ENCODE assay signal across 1 cellular context in genomic region chr7:149690688-149691446, GRCh38.
A peak's percentile ranks its signal among the peaks of the same experiment; 100 is the strongest.
TF ChIP-seq lines count a peak whose summit lies in the region.

No MANE protein-coding gene starts in this region.

TF ChIP-seq in K562, 482 proteins besides CTCF, POLR2A, EP300 and RAD21 (continued from another document and continues in another):
- TF ChIP-seq ATF6 (CRISPR knock-in tag; IDR thresholded peaks at IDR 0.05) (0 out of 2 replicates have a peak, but pooled peaks have one; percentile 75), BRD9 (IDR thresholded peaks at IDR 0.05; ENCODE audit: low read depth, partially characterized antibody) (peak; percentile 98), TRIM25 (IDR thresholded peaks at IDR 0.05; ENCODE audit: borderline replicate concordance) (no peak), SAFB (IDR thresholded peaks at IDR 0.05; ENCODE audit: borderline replicate concordance, low read depth, low read length) (no peak), HIVEP1 (CRISPR knock-in tag; IDR thresholded peaks at IDR 0.05) (peak; percentile 76; the same call in 1 of the 2 replicates), FOXJ3 (CRISPR knock-in tag; IDR thresholded peaks at IDR 0.05) (no peak), FOXM1 (IDR thresholded peaks at IDR 0.05; ENCODE audit: low read depth) (no peak; the same call in 1 of the 2 replicates), FOXM1 (CRISPR knock-in tag; IDR thresholded peaks at IDR 0.05; ENCODE audit: low read depth) (no peak), ZBTB17 (CRISPR knock-in tag; IDR thresholded peaks at IDR 0.05) (no peak), HMBOX1 (IDR thresholded peaks at IDR 0.05) (peak; percentile 87), NR3C1 (CRISPR knock-in tag; IDR thresholded peaks at IDR 0.05) (no peak), SRF (CRISPR knock-in tag; IDR thresholded peaks at IDR 0.05) (no peak; a peak in 2 of 4 replicates), SRSF3 (IDR thresholded peaks at IDR 0.05; ENCODE audit: insufficient read depth, low read length) (no peak), NRF1 (conservative IDR thresholded peaks at IDR 0.05 in 1 of 2, IDR thresholded peaks at IDR 0.05 in 1 of 2) (peak in 1 of 2 experiments; percentile 48; a peak in 3 of 4 replicates), TRIM28 (IDR thresholded peaks at IDR 0.05) (peak; percentile 92), BCL6 (CRISPR knock-in tag; IDR thresholded peaks at IDR 0.05) (no peak), PATZ1 (CRISPR knock-in tag; IDR thresholded peaks at IDR 0.05; ENCODE audit: borderline replicate concordance) (0 out of 2 replicates have a peak, but pooled peaks have one; percentile 32), ZEB2 (IDR thresholded peaks at IDR 0.05) (peak; percentile 100), SRSF9 (IDR thresholded peaks at IDR 0.05; ENCODE audit: borderline replicate concordance, low read depth, low read length) (no peak), NBN (IDR thresholded peaks at IDR 0.05; ENCODE audit: low read depth) (peak; percentile 99), MLLT1 (IDR thresholded peaks at IDR 0.05) (no peak), CBX8 (IDR thresholded peaks at IDR 0.05; ENCODE audit: borderline replicate concordance, extremely low read depth, low read depth, low read length, poor library complexity, severe bottlenecking) (no peak), THRB (CRISPR knock-in tag; conservative IDR thresholded peaks at IDR 0.05) (0 out of 2 replicates have a peak, but pooled peaks have one; percentile 61), BCLAF1 (IDR thresholded peaks at IDR 0.05; ENCODE audit: borderline replicate concordance in 1 of 2, control insufficient read depth in 1 of 2, low read depth in 2 of 2, low read length in 1 of 2) (0 out of 4 replicates have a peak, but pooled peaks of 1 of the 2 experiments have one; percentile 72), BDP1 (IDR thresholded peaks at IDR 0.05; ENCODE audit: insufficient read depth, insufficient read length) (peak; percentile 98), ADNP (tag; IDR thresholded peaks at IDR 0.05) (no peak), ZNF24 (IDR thresholded peaks at IDR 0.05) (peak; percentile 46), RBM17 (IDR thresholded peaks at IDR 0.05; ENCODE audit: borderline replicate concordance, low read depth, low read length) (no peak), RUNX1 (IDR thresholded peaks at IDR 0.05; ENCODE audit: low read depth) (peak; percentile 57; the same call in 1 of the 2 replicates), RAD51 (IDR thresholded peaks at IDR 0.05; ENCODE audit: borderline replicate concordance, low read depth) (no peak), KAT2B (IDR thresholded peaks at IDR 0.05; ENCODE audit: low read depth, low read length) (no peak), MCM3 (IDR thresholded peaks at IDR 0.05) (no peak), TAF7 (tag; IDR thresholded peaks at IDR 0.05) (no peak), ESRRB (CRISPR knock-in tag; IDR thresholded peaks at IDR 0.05; ENCODE audit: borderline replicate concordance) (no peak), ELF1 (tag; IDR thresholded peaks at IDR 0.05) (peak; percentile 66; the same call in 1 of the 2 replicates), ZNF253 (CRISPR knock-in tag; conservative IDR thresholded peaks at IDR 0.05) (0 out of 2 replicates have a peak, but pooled peaks have one; percentile 47), ZNF764 (CRISPR knock-in tag; IDR thresholded peaks at IDR 0.05; ENCODE audit: low read depth) (no peak), SRSF7 (optimal IDR thresholded peaks at IDR 0.05; ENCODE audit: low read depth, low read length) (no peak), CBX1 (IDR thresholded peaks at IDR 0.05; ENCODE audit: low read depth) (0 out of 2 replicates have a peak, but pooled peaks have one; percentile 31), NR2F6 (CRISPR knock-in tag; IDR thresholded peaks at IDR 0.05) (no peak), KLF13 (tag; IDR thresholded peaks at IDR 0.05; ENCODE audit: borderline replicate concordance, low read depth) (no peak; the same call in 1 of the 2 replicates), FIP1L1 (IDR thresholded peaks at IDR 0.05; ENCODE audit: low read depth, low read length, poor library complexity, severe bottlenecking) (no peak), ATF4 (CRISPR knock-in tag; IDR thresholded peaks at IDR 0.05) (no peak), ZSCAN29 (IDR thresholded peaks at IDR 0.05) (peak; percentile 91), EGR1 (conservative IDR thresholded peaks at IDR 0.05) (peak; percentile 89)
